ENCODE assay signal across 1 cellular context in genomic region chr9:5430912-5431311, GRCh38.
TF ChIP-seq lines count a peak whose summit lies in the region.

No MANE protein-coding gene starts in this region.

TF ChIP-seq in GM23338, 12 proteins besides CTCF, POLR2A, EP300 and RAD21 (continued from another document):
- TF ChIP-seq REST (IDR thresholded peaks at IDR 0.05; ENCODE audit: unreplicated experiment) = no peak
- TF ChIP-seq ZNF462 (CRISPR knock-in tag; IDR thresholded peaks at IDR 0.05) = no peak
